ENCODE assay signal across 1 cellular context in genomic region chr1:25797939-25798338, GRCh38.
TF ChIP-seq lines count a peak whose summit lies in the region.

No MANE protein-coding gene starts in this region.

TF ChIP-seq in GM23338, 12 proteins besides CTCF, POLR2A, EP300 and RAD21 (continued from another document):
- TF ChIP-seq REST (IDR thresholded peaks at IDR 0.05; ENCODE audit: unreplicated experiment) = no peak
- TF ChIP-seq JUNB (IDR thresholded peaks at IDR 0.05; ENCODE audit: unreplicated experiment) = no peak
